ENCODE assay signal across 8 cellular contexts in genomic region chr11:66312549-66313320, GRCh38. TPM values are rescaled to one million over a fixed set of nuclear protein-coding genes. Genes with fewer than 3 reads are reported as not detected.
DNase-seq lines count a peak whose midpoint lies in the region; TF ChIP-seq lines count a peak whose summit lies in the region.

No MANE protein-coding gene starts in this region.

- H3K27ac Mint-ChIP-seq in HFFc6 = peak overlapping the region; percentile 97

- no peaks in the 10 kb centered on the region for H3K9me3 ChIP-seq in SK-N-MC (ENCODE audit: low read depth, low read length)

- H3K9me3 Mint-ChIP-seq in HFFc6 = no peaks in the 10 kb centered on the region

- peak; percentile 93 for DNase-seq in GM04503 (ENCODE audit: low read depth)
- DNase-seq in HFFc6 = peak; percentile 99
- peak; percentile 98 for DNase-seq in NAMALWA (ENCODE audit: low spot score)
- DNase-seq in SK-N-MC (ENCODE audit: low read depth, low spot score) = peak; percentile 94
- DNase-seq in activated naive CD4-positive, alpha-beta T cell treated with anti-CD3 and anti-CD28 coated beads, Interleukin-2, amount 50 U/mL, for 16 hours = peak; percentile 97
- DNase-seq in germinal center (ENCODE audit: low spot score) = peak; percentile 97
- DNase-seq in non-pigmented ciliary epithelial cell (ENCODE audit: low read depth) = peak; percentile 93
- DNase-seq in substantia nigra (lab: John Stamatoyannopoulos, UW) = peak; percentile 60 to 98 (median 88)

- H3K27ac ChIP-seq in SK-N-MC (peak overlapping the region; percentile 99), substantia nigra (ENCODE audit: low read depth, low read length, poor library complexity, severe bottlenecking) (peak overlapping the region; percentile 63)

- peaks cover 22% of the 10 kb centered on the region for H3K36me3 Mint-ChIP-seq in HFFc6 (ENCODE audit: low read depth)

- H3K4me3 Mint-ChIP-seq in HFFc6 = peak overlapping the region; percentile 91

- peaks cover 9% of the 10 kb centered on the region for H3K27me3 Mint-ChIP-seq in HFFc6 (ENCODE audit: insufficient read depth)

- TF ChIP-seq CTCF in HFFc6 (IDR thresholded peaks at IDR 0.05) = no peak

- peak overlapping the region; percentile 93 for H3K4me3 ChIP-seq in SK-N-MC

- peak overlapping the region; percentile 76 for H3K9ac ChIP-seq in SK-N-MC (ENCODE audit: insufficient read length)

- H3K36me3 ChIP-seq in SK-N-MC (ENCODE audit: insufficient read depth, low read length) = no peaks in the 10 kb centered on the region

- H3K4me1 Mint-ChIP-seq in HFFc6 (ENCODE audit: low read depth) = peaks cover 41% of the 10 kb centered on the region

RNA-seq across cellular contexts. Expression of gene CD248, which starts 4.1 kb away (rescaled TPM):
- total RNA-seq in HFFc6 (2021; fragmentation: NEBNext Ultra II Directional; extraction: Animal tissue kit (Norgen Biotek cat#: 25700)) = 100 to 1,000 TPM; 437 to 739 (median 687) TPM

RNA-seq across cellular contexts. Expression of gene TMEM151A, which starts 21.0 kb away (rescaled TPM):
- under 1 TPM in 2 of 6 experiments, not detected in 4; 0.07 to 0.11 TPM for total RNA-seq in HFFc6 (2021; fragmentation: NEBNext Ultra II Directional; extraction: Animal tissue kit (Norgen Biotek cat#: 25700))

RNA-seq across cellular contexts. Expression of gene RIN1, which starts 23.5 kb away (rescaled TPM):
- 10 to 100 TPM; 32.9 to 55.0 (median 49.8) TPM for total RNA-seq in HFFc6 (2021; fragmentation: NEBNext Ultra II Directional; extraction: Animal tissue kit (Norgen Biotek cat#: 25700))

RNA-seq across cellular contexts. Expression of gene YIF1A, which starts 23.8 kb away (rescaled TPM):
- total RNA-seq in HFFc6 (2021; fragmentation: NEBNext Ultra II Directional; extraction: Animal tissue kit (Norgen Biotek cat#: 25700)) = 100 to 1,000 TPM; 150 to 183 (median 153) TPM

RNA-seq across cellular contexts. Expression of gene BRMS1, which starts 32.2 kb away (rescaled TPM):
- total RNA-seq in HFFc6 (2021; fragmentation: NEBNext Ultra II Directional; extraction: Animal tissue kit (Norgen Biotek cat#: 25700)) = 10 to 100 TPM; 41.2 to 66.6 (median 61.2) TPM

Comparison
In these comparisons a context has a peak if more than half of its experiments do, and no peak if none do; other contexts are left out.
1. Peak in every context shown above with its lines: DNase-seq, H3K4me3 ChIP-seq and H3K27ac ChIP-seq.